In genomic region chr1:19220080-19220846, GRCh38 we compare ENCODE assay signal across 18 cellular contexts. TPM values are rescaled to one million over a fixed set of nuclear protein-coding genes. Genes with fewer than 3 reads are reported as not detected.
A peak's percentile ranks its signal among the peaks of the same experiment; 100 is the strongest.
DNase-seq lines count a peak whose midpoint lies in the region; ATAC-seq, FAIRE-seq and TF ChIP-seq lines count a peak whose summit lies in the region.
"Had no signal": no experiment of that assay in that cellular context is flagged by ENCODE, and none has a peak within 500 bp of the region (broad histone marks: within the 10 kb centered on the region; RNA-seq: fewer than 3 reads in every experiment).

No MANE protein-coding gene starts in this region.

- H3K79me2 ChIP-seq in parathyroid adenoma, result no peaks in the 10 kb centered on the region

- H3K4me2 ChIP-seq in parathyroid adenoma (ENCODE audit: low read length), result peak overlapping the region; percentile 5
- H3K4me2 ChIP-seq: A549 had no signal

- intact Hi-C loops in activated CD4-positive, alpha-beta T cell treated with anti-CD3 and anti-CD28 coated beads, Interleukin-2, amount 10 ng/mL, durations not matched to agents 24 days and 14 days (cut with micrococcal nuclease), result no loop called here

- TF ChIP-seq POLR2A in GM12892 (IDR thresholded peaks at IDR 0.05; ENCODE audit: low read depth, low read length), result no peak

- H3K9me3 Mint-ChIP-seq in activated CD4-positive, alpha-beta T cell treated with anti-CD3 and anti-CD28 coated beads, Interleukin-2, amount 10 ng/mL, durations not matched to agents 24 days and 14 days, result no peaks in the 10 kb centered on the region
- no peaks in the 10 kb centered on the region for H3K9me3 Mint-ChIP-seq in activated naive CD8-positive, alpha-beta T cell treated with anti-CD3 and anti-CD28 coated beads for 36 hours
- H3K9me3 Mint-ChIP-seq: dendritic cell treated with granulocyte-macrophage colony-stimulating factor and Interleukin-4, amounts not matched to agents 40 ng/mL and 50 ng/mL, for 4 days had no signal

- no peaks in the 10 kb centered on the region for H3K27me3 Mint-ChIP-seq in activated CD4-positive, alpha-beta T cell treated with anti-CD3 and anti-CD28 coated beads, Interleukin-2, amount 10 ng/mL, durations not matched to agents 24 days and 14 days
- no peaks in the 10 kb centered on the region for H3K27me3 Mint-ChIP-seq in activated naive CD8-positive, alpha-beta T cell treated with anti-CD3 and anti-CD28 coated beads for 36 hours
- H3K27me3 Mint-ChIP-seq: dendritic cell treated with granulocyte-macrophage colony-stimulating factor and Interleukin-4, amounts not matched to agents 40 ng/mL and 50 ng/mL, for 4 days had no signal

- TF ChIP-seq CTCF in parathyroid adenoma (IDR thresholded peaks at IDR 0.05), result no peak

- H3K4me3 Mint-ChIP-seq in activated CD4-positive, alpha-beta T cell treated with anti-CD3 and anti-CD28 coated beads, Interleukin-2, amount 10 ng/mL, durations not matched to agents 24 days and 14 days, result no peak overlapping the region
- H3K4me3 Mint-ChIP-seq in activated naive CD8-positive, alpha-beta T cell treated with anti-CD3 and anti-CD28 coated beads for 36 hours, result no peak overlapping the region
- H3K4me3 Mint-ChIP-seq: dendritic cell treated with granulocyte-macrophage colony-stimulating factor and Interleukin-4, amounts not matched to agents 40 ng/mL and 50 ng/mL, for 4 days had no signal

- H3K4me3 ChIP-seq in parathyroid adenoma (ENCODE audit: low read depth, low read length), result no peak overlapping the region
- H3K4me3 ChIP-seq: A549, esophagus squamous epithelium, vagina had no signal

- peaks cover 78% of the 10 kb centered on the region for H3K36me3 Mint-ChIP-seq in activated CD4-positive, alpha-beta T cell treated with anti-CD3 and anti-CD28 coated beads, Interleukin-2, amount 10 ng/mL, durations not matched to agents 24 days and 14 days (ENCODE audit: low read depth)
- peaks cover 44% of the 10 kb centered on the region for H3K36me3 Mint-ChIP-seq in activated naive CD8-positive, alpha-beta T cell treated with anti-CD3 and anti-CD28 coated beads for 36 hours

- peaks cover 12% of the 10 kb centered on the region for H3K4me1 Mint-ChIP-seq in activated CD4-positive, alpha-beta T cell treated with anti-CD3 and anti-CD28 coated beads, Interleukin-2, amount 10 ng/mL, durations not matched to agents 24 days and 14 days
- H3K4me1 Mint-ChIP-seq in activated naive CD8-positive, alpha-beta T cell treated with anti-CD3 and anti-CD28 coated beads for 36 hours, result peaks cover 10% of the 10 kb centered on the region

- no peaks in the 10 kb centered on the region for H3K36me3 ChIP-seq in parathyroid adenoma (ENCODE audit: control insufficient read depth, insufficient read depth, low read length)

- no peaks in the 10 kb centered on the region for H3K9me3 ChIP-seq in parathyroid adenoma (ENCODE audit: control insufficient read depth, low read length)
- H3K9me3 ChIP-seq: A549, esophagus squamous epithelium, vagina had no signal

- FAIRE-seq in GM12892 (lab: Jason Lieb, UNC), result peak; percentile 21
- FAIRE-seq: A549, H1 had no signal

- H3K4me1 ChIP-seq in parathyroid adenoma, result peaks cover 11% of the 10 kb centered on the region
- H3K4me1 ChIP-seq: A549, esophagus squamous epithelium, vagina had no signal

- no peak overlapping the region for H3K9ac ChIP-seq in parathyroid adenoma

- no peak for DNase-seq in activated CD4-positive, alpha-beta T cell treated with anti-CD3 and anti-CD28 coated beads, Interleukin-2, amount 10 ng/mL, durations not matched to agents 24 days and 14 days
- DNase-seq in activated CD4-positive, alpha-beta T cell treated with anti-CD3 and anti-CD28 coated beads for 4 hours, result no peak
- DNase-seq in GM12892 (ENCODE audit: insufficient read length), result no peak
- DNase-seq in activated naive CD8-positive, alpha-beta T cell treated with anti-CD3 and anti-CD28 coated beads for 36 hours, result no peak
- no peak for DNase-seq in cerebellar cortex (ENCODE audit: low spot score)
- DNase-seq: aorta; esophagus squamous epithelium; hippocampal formation; NCI-H1048; NCI-H446; stimulated activated CD4-positive, alpha-beta T cell treated with anti-CD3 and anti-CD28 coated beads, Interleukin-4, amount 100 ng/mL, for 1 hour had no signal

- peak overlapping the region; percentile 38 for H2AFZ ChIP-seq in parathyroid adenoma

- ATAC-seq in HG02885 (IDR thresholded peaks at IDR 0.05; ENCODE audit: poor library complexity, unreplicated experiment) (no peak), HG03135 (IDR thresholded peaks at IDR 0.05; ENCODE audit: unreplicated experiment) (no peak)
- ATAC-seq: A549 had no signal

- peak overlapping the region; percentile 62 for H3K27ac Mint-ChIP-seq in activated CD4-positive, alpha-beta T cell treated with anti-CD3 and anti-CD28 coated beads, Interleukin-2, amount 10 ng/mL, durations not matched to agents 24 days and 14 days
- peak overlapping the region; percentile 84 for H3K27ac Mint-ChIP-seq in activated naive CD8-positive, alpha-beta T cell treated with anti-CD3 and anti-CD28 coated beads for 36 hours
- H3K27ac Mint-ChIP-seq: dendritic cell treated with granulocyte-macrophage colony-stimulating factor and Interleukin-4, amounts not matched to agents 40 ng/mL and 50 ng/mL, for 4 days had no signal

- peak overlapping the region; percentile 73 for H3K27ac ChIP-seq in parathyroid adenoma
- H3K27ac ChIP-seq: A549, vagina had no signal

- H3K27me3 ChIP-seq in parathyroid adenoma (ENCODE audit: control insufficient read depth, insufficient read depth, low read length), result no peaks in the 10 kb centered on the region
- H3K27me3 ChIP-seq: esophagus squamous epithelium, vagina had no signal

RNA-seq across cellular contexts. Expression of gene UBR4, which starts 10.2 kb away (rescaled TPM):
- 145 and 162 TPM in 2 replicates for total RNA-seq in activated CD4-positive, alpha-beta T cell treated with anti-CD3 and anti-CD28 coated beads, Interleukin-2, amount 10 ng/mL, durations not matched to agents 24 days and 14 days
- polyA plus RNA-seq in GM12892 (2012; ENCODE audit: missing spikeins), result 78.8 TPM
- 100 to 1,000 TPM; 109 to 110 TPM for total RNA-seq in activated naive CD8-positive, alpha-beta T cell treated with anti-CD3 and anti-CD28 coated beads for 36 hours

RNA-seq across cellular contexts. Expression of gene EMC1, which starts 31.1 kb away (rescaled TPM):
- total RNA-seq in activated CD4-positive, alpha-beta T cell treated with anti-CD3 and anti-CD28 coated beads, Interleukin-2, amount 10 ng/mL, durations not matched to agents 24 days and 14 days, result 67.9 and 71.1 TPM in 2 replicates
- polyA plus RNA-seq in GM12892 (2012; ENCODE audit: missing spikeins), result 16.1 TPM
- 10 to 100 TPM; 49.9 to 53.8 TPM for total RNA-seq in activated naive CD8-positive, alpha-beta T cell treated with anti-CD3 and anti-CD28 coated beads for 36 hours

RNA-seq across cellular contexts. Expression of gene MRTO4, which starts 31.3 kb away (rescaled TPM):
- 132 and 135 TPM in 2 replicates for total RNA-seq in activated CD4-positive, alpha-beta T cell treated with anti-CD3 and anti-CD28 coated beads, Interleukin-2, amount 10 ng/mL, durations not matched to agents 24 days and 14 days
- 40.4 TPM for polyA plus RNA-seq in GM12892 (2012; ENCODE audit: missing spikeins)
- 100 to 1,000 TPM; 137 to 149 TPM for total RNA-seq in activated naive CD8-positive, alpha-beta T cell treated with anti-CD3 and anti-CD28 coated beads for 36 hours
